ENCODE assay signal across 21 cellular contexts in the genomic region with DNA sequence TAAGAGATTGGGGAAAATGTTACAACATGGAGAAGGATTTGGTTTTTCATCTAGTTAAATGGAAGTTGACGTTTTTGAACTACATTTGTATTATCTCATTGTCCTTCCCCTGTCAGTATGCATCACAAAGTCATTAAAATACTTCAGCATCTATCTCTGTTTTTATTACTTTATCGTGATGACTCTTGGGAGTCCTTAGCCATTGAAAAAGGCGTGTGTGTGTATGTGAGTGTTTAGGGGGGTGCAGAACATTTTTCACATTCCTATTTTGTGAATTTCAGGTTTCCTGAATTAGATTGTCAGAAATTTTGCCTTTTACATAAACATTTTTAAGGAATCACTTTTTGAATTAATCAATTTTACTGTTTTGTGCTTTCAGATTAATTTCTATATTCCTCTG.
"Had no signal": no experiment of that assay in that cellular context is flagged by ENCODE, and none has a peak within 500 bp of the region (broad histone marks: within the 10 kb centered on the region; RNA-seq: fewer than 3 reads in every experiment).

No MANE protein-coding gene starts in this region.

- H3K27me3 ChIP-seq: esophagus muscularis mucosa, foreskin keratinocyte, tibial artery had no signal

- ATAC-seq: activated naive CD8-positive, alpha-beta T cell treated with anti-CD3 and anti-CD28 coated beads, Interleukin-2, amount 50 U/mL, for 24 hours; activated T-cell treated with anti-CD3 and anti-CD28 coated beads, Interleukin-2, amount 50 U/mL, for 4 hours; foreskin keratinocyte; lower lobe of right lung; stimulated activated naive CD8-positive, alpha-beta T cell treated with anti-CD3 and anti-CD28 coated beads, Interleukin-15, Interleukin-2, amounts not matched to agents 100 U/mL and 50 U/mL, for 24 hours had no signal

- H3K27ac Mint-ChIP-seq: activated CD4-positive, alpha-beta T cell treated with anti-CD3 and anti-CD28 coated beads, Interleukin-2, amount 10 ng/mL, durations not matched to agents 7 days and 5 days; activated naive CD4-positive, alpha-beta T cell treated with anti-CD3 and anti-CD28 coated beads, Interleukin-2, amount 10 ng/mL, durations not matched to agents 7 days and 5 days; activated naive CD8-positive, alpha-beta T cell treated with anti-CD3 and anti-CD28 coated beads, Interleukin-2, amount 50 U/mL, for 24 hours; nephron progenitor cell; progenitor cell of endocrine pancreas had no signal

- H3K4me3 Mint-ChIP-seq: activated CD4-positive, alpha-beta T cell treated with anti-CD3 and anti-CD28 coated beads, Interleukin-2, amount 10 ng/mL, durations not matched to agents 7 days and 5 days; activated naive CD4-positive, alpha-beta T cell treated with anti-CD3 and anti-CD28 coated beads, Interleukin-2, amount 10 ng/mL, durations not matched to agents 7 days and 5 days; activated naive CD8-positive, alpha-beta T cell treated with anti-CD3 and anti-CD28 coated beads, Interleukin-2, amount 50 U/mL, for 24 hours; activated T-cell treated with anti-CD3 and anti-CD28 coated beads, Interleukin-2, amount 50 U/mL, for 4 hours; nephron progenitor cell had no signal

- H3K27ac ChIP-seq: esophagus muscularis mucosa, foreskin keratinocyte, lower lobe of right lung, tibial artery had no signal

- H3K4me3 ChIP-seq: esophagus muscularis mucosa, lower lobe of right lung, tibial artery had no signal

- H3K4me1 ChIP-seq: esophagus muscularis mucosa, foreskin keratinocyte, lower lobe of right lung, tibial artery had no signal

- H3K9me3 ChIP-seq: esophagus muscularis mucosa, lower lobe of right lung, tibial artery had no signal

- H3K36me3 ChIP-seq: esophagus muscularis mucosa, lower lobe of right lung, tibial artery had no signal

- DNase-seq: activated CD4-positive, alpha-beta T cell treated with anti-CD3 and anti-CD28 coated beads, Interleukin-2, amount 10 ng/mL, durations not matched to agents 7 days and 5 days; activated CD8-positive, alpha-beta memory T cell treated with anti-CD3 and anti-CD28 coated beads, Interleukin-2, amount 50 U/mL, for 4 hours; activated effector memory CD4-positive, alpha-beta T cell treated with Interleukin-2 at 50 U/mL for 16 hours; activated naive CD4-positive, alpha-beta T cell treated with anti-CD3 and anti-CD28 coated beads, Interleukin-2, amount 10 ng/mL, durations not matched to agents 7 days and 5 days; activated naive CD8-positive, alpha-beta T cell treated with anti-CD3 and anti-CD28 coated beads, Interleukin-2, amount 50 U/mL, for 24 hours; activated T-cell treated with anti-CD3 and anti-CD28 coated beads, Interleukin-2, amount 50 U/mL, for 4 hours; anterior cingulate cortex; cerebellar nuclear complex; effector CD8-positive, alpha-beta T cell; foreskin keratinocyte; hippocampal formation; lower lobe of right lung; nephron progenitor cell; nucleus accumbens; stimulated activated CD4-positive, alpha-beta T cell treated with anti-CD3 and anti-CD28 coated beads, Interleukin-2, amount 100 ng/mL, for 24 hours; stimulated activated naive CD8-positive, alpha-beta T cell treated with anti-CD3 and anti-CD28 coated beads, Interleukin-15, Interleukin-2, amounts not matched to agents 100 U/mL and 50 U/mL, for 24 hours; substantia nigra; T1000; tibial artery had no signal

- H3K4me1 Mint-ChIP-seq: activated CD4-positive, alpha-beta T cell treated with anti-CD3 and anti-CD28 coated beads, Interleukin-2, amount 10 ng/mL, durations not matched to agents 7 days and 5 days; activated naive CD4-positive, alpha-beta T cell treated with anti-CD3 and anti-CD28 coated beads, Interleukin-2, amount 10 ng/mL, durations not matched to agents 7 days and 5 days; activated naive CD8-positive, alpha-beta T cell treated with anti-CD3 and anti-CD28 coated beads, Interleukin-2, amount 50 U/mL, for 24 hours; nephron progenitor cell had no signal

- H3K27me3 Mint-ChIP-seq: activated CD4-positive, alpha-beta T cell treated with anti-CD3 and anti-CD28 coated beads, Interleukin-2, amount 10 ng/mL, durations not matched to agents 7 days and 5 days; activated naive CD4-positive, alpha-beta T cell treated with anti-CD3 and anti-CD28 coated beads, Interleukin-2, amount 10 ng/mL, durations not matched to agents 7 days and 5 days; activated naive CD8-positive, alpha-beta T cell treated with anti-CD3 and anti-CD28 coated beads, Interleukin-2, amount 50 U/mL, for 24 hours; progenitor cell of endocrine pancreas had no signal

- H3K36me3 Mint-ChIP-seq: activated naive CD4-positive, alpha-beta T cell treated with anti-CD3 and anti-CD28 coated beads, Interleukin-2, amount 10 ng/mL, durations not matched to agents 7 days and 5 days had no signal
